1 cellular context compared by ENCODE assay signal in genomic region chr5:58064799-58065198, GRCh38.
TF ChIP-seq lines count a peak whose summit lies in the region.

No MANE protein-coding gene starts in this region.

TF ChIP-seq in IMR-90, 13 proteins besides CTCF, POLR2A, EP300 and RAD21 (continued from another document):
- TF ChIP-seq CEBPB (IDR thresholded peaks at IDR 0.05; ENCODE audit: low read depth, low read length), result no peak
- TF ChIP-seq FOS (IDR thresholded peaks at IDR 0.05; ENCODE audit: low read depth, low read length), result no peak
- no peak for TF ChIP-seq MAFK (IDR thresholded peaks at IDR 0.05; ENCODE audit: low read depth, low read length)
- TF ChIP-seq RFX5 (IDR thresholded peaks at IDR 0.05; ENCODE audit: low read depth, low read length), result no peak
- TF ChIP-seq SMC3 (IDR thresholded peaks at IDR 0.05; ENCODE audit: low read depth, low read length), result no peak
- no peak for TF ChIP-seq USF2 (IDR thresholded peaks at IDR 0.05; ENCODE audit: low read depth, low read length)
- TF ChIP-seq, protein P1, sequence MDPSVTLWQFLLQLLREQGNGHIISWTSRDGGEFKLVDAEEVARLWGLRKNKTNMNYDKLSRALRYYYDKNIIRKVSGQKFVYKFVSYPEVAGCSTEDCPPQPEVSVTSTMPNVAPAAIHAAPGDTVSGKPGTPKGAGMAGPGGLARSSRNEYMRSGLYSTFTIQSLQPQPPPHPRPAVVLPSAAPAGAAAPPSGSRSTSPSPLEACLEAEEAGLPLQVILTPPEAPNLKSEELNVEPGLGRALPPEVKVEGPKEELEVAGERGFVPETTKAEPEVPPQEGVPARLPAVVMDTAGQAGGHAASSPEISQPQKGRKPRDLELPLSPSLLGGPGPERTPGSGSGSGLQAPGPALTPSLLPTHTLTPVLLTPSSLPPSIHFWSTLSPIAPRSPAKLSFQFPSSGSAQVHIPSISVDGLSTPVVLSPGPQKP (IDR thresholded peaks at IDR 0.05; ENCODE audit: borderline replicate concordance, low read depth, low read length), result no peak
- no peak for TF ChIP-seq CHD1 (IDR thresholded peaks at IDR 0.05; ENCODE audit: low read depth, low read length)
- TF ChIP-seq NFE2L2 (IDR thresholded peaks at IDR 0.05; ENCODE audit: low read depth, low read length), result no peak
TF ChIP-seq in IMR-90: peak in this region for 0.
